ENCODE assay signal across 25 cellular contexts in the genomic region with DNA sequence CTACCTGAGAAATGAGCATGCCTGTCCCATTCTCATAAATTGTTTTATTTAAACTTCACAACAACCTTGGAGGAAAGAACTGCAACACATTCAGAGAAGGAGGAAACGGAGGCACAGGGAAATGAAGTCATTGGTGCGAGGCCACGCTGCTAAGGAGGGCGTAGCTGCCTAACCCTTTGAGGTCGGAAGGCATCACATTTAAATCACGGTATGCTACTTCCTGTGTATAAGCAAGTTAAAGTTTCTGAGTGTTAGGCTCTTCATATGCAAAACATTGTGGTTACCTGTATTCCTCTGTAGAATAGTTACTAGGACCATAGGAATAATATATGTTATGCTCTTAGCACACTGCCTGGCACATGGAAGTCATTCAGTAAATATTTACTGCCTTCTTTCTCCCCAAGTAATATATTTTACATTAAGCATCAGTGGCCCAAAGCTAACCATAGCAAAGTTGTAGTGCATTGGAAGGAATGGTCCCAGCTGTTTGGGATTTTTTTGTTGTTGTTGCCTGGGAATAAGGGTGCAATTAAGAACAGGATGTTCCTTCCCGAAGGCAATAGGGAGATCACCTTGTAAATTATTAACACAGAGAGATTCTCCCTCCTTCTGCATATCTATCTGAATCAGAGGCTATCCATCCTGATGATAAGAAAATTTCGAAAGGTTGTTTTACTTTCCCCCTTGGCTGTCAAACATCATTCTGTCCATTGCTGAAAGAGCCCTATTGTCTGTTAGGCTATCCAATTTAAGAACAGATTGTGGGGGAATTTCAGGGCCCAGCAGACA.
DNase-seq lines count a peak whose midpoint lies in the region; ATAC-seq and TF ChIP-seq lines count a peak whose summit lies in the region.
"Had no signal": no experiment of that assay in that cellular context is flagged by ENCODE, and none has a peak within 500 bp of the region (broad histone marks: within the 10 kb centered on the region; RNA-seq: fewer than 3 reads in every experiment).

No MANE protein-coding gene starts in this region.

- no peaks in the 10 kb centered on the region for H4K20me1 ChIP-seq in BLaER1

- TF ChIP-seq CTCF in epithelial cell of proximal tubule (conservative IDR thresholded peaks at IDR 0.05; ENCODE audit: low read depth, low read length): no peak

- H3K4me3 ChIP-seq in BLaER1 (no peak overlapping the region), epithelial cell of proximal tubule (ENCODE audit: low read depth, low read length) (no peak overlapping the region)
- H3K4me3 ChIP-seq: A549, left lung had no signal

- H3K27me3 ChIP-seq in BLaER1: no peaks in the 10 kb centered on the region

- DNase-seq in epithelial cell of proximal tubule (ENCODE audit: low read depth) (peak; percentile 26), NCI-H446 treated with DMSO at 0.1 percent for 48 hours (lab: John Stamatoyannopoulos, UW) (no peak), nucleus accumbens (lab: John Stamatoyannopoulos, UW) (no peak)
- DNase-seq: activated CD4-positive, alpha-beta T cell treated with anti-CD3 and anti-CD28 coated beads for 4 hours; aorta; caudate nucleus; COR-L47; dermis blood vessel endothelial cell; head of caudate nucleus; left lung; NCI-H187 treated with DMSO at 0.1 percent for 48 hours; NCI-H226; NCI-H774; OCI-M1; posterior cingulate gyrus; substantia nigra; T-helper 1 cell had no signal

- no peaks in the 10 kb centered on the region for H3K36me3 ChIP-seq in BLaER1
- H3K36me3 ChIP-seq: left lung had no signal

- peak overlapping the region; percentile 49 for H3K4me2 ChIP-seq in BLaER1
- H3K4me2 ChIP-seq: A549 had no signal

- ATAC-seq in GM21367 (IDR thresholded peaks at IDR 0.05; ENCODE audit: unreplicated experiment) (peak; percentile 67), HG03469 (IDR thresholded peaks at IDR 0.05; ENCODE audit: unreplicated experiment) (peak; percentile 70), GM21529 (IDR thresholded peaks at IDR 0.05; ENCODE audit: unreplicated experiment) (no peak), HG02840 (IDR thresholded peaks at IDR 0.05; ENCODE audit: low FRiP score, unreplicated experiment) (no peak)
- ATAC-seq: A549; left lung; natural killer cell treated with Interleukin-12 subunit alpha and Interleukin-12 subunit beta and Interleukin-15 and Interleukin-18, amount 100 ng/mL, for 72 hours; Right ventricle myocardium inferior had no signal

- no peak overlapping the region for H3K27ac ChIP-seq in BLaER1
- H3K27ac ChIP-seq: A549, left lung had no signal

- peaks cover 19% of the 10 kb centered on the region for H3K4me1 ChIP-seq in BLaER1
- H3K4me1 ChIP-seq: A549, left lung had no signal

- no peaks in the 10 kb centered on the region; the same call in 1 of the 2 replicates for H3K9me3 ChIP-seq in BLaER1
- H3K9me3 ChIP-seq: A549, left lung had no signal

- no peak overlapping the region for H3K9ac ChIP-seq in BLaER1

Comparison
In these comparisons a context has a peak if more than half of its experiments do, and no peak if none do; other contexts are left out.
1. ATAC-seq: peak in GM21367 (single experiment) and HG03469 (single experiment); none in GM21529 (single experiment) and HG02840 (single experiment).